In genomic region chr6:23784313-23784919, GRCh38 we compare ENCODE assay signal across 15 cellular contexts.
"Had no signal": no experiment of that assay in that cellular context is flagged by ENCODE, and none has a peak within 500 bp of the region (broad histone marks: within the 10 kb centered on the region; RNA-seq: fewer than 3 reads in every experiment).

No MANE protein-coding gene starts in this region.

- H3K9me3 Mint-ChIP-seq: neural progenitor cell; stimulated activated naive CD8-positive, alpha-beta T cell treated with anti-CD3 and anti-CD28 coated beads, Interleukin-15, Interleukin-2, amounts not matched to agents 100 ng/mL and 50 ng/mL, for 24 hours had no signal

- H3K4me3 Mint-ChIP-seq: activated CD4-positive, alpha-beta memory T cell treated with anti-CD3 and anti-CD28 coated beads, Interleukin-2, amount 10 ng/mL, durations not matched to agents 7 days and 5 days; activated CD4-positive, alpha-beta T cell treated with anti-CD3 and anti-CD28 coated beads for 36 hours; activated naive CD4-positive, alpha-beta T cell treated with anti-CD3 and anti-CD28 coated beads, Interleukin-2, amount 50 U/mL, for 24 hours; activated T-cell treated with anti-CD3 and anti-CD28 coated beads, Interleukin-2, amount 50 U/mL, for 4 hours; neural progenitor cell; stimulated activated naive CD8-positive, alpha-beta T cell treated with anti-CD3 and anti-CD28 coated beads, Interleukin-15, Interleukin-2, amounts not matched to agents 100 ng/mL and 50 ng/mL, for 24 hours had no signal

- DNase-seq: activated CD4-positive, alpha-beta memory T cell treated with anti-CD3 and anti-CD28 coated beads, Interleukin-2, amount 10 ng/mL, durations not matched to agents 7 days and 5 days; activated CD4-positive, alpha-beta T cell treated with anti-CD3 and anti-CD28 coated beads for 36 hours; activated effector memory CD4-positive, alpha-beta T cell treated with Interleukin-2 at 50 U/mL for 16 hours; activated T-cell treated with anti-CD3 and anti-CD28 coated beads, Interleukin-2, amount 50 U/mL, for 4 hours; brain microvascular endothelial cell; cortex of kidney; effector CD8-positive, alpha-beta T cell; hippocampal formation; left ventricle myocardium superior; ovary; spleen; upper lobe of right lung had no signal

- H3K27ac Mint-ChIP-seq: activated CD4-positive, alpha-beta memory T cell treated with anti-CD3 and anti-CD28 coated beads, Interleukin-2, amount 10 ng/mL, durations not matched to agents 7 days and 5 days; activated CD4-positive, alpha-beta T cell treated with anti-CD3 and anti-CD28 coated beads for 36 hours; activated naive CD4-positive, alpha-beta T cell treated with anti-CD3 and anti-CD28 coated beads, Interleukin-2, amount 50 U/mL, for 24 hours; neural progenitor cell; stimulated activated naive CD8-positive, alpha-beta T cell treated with anti-CD3 and anti-CD28 coated beads, Interleukin-15, Interleukin-2, amounts not matched to agents 100 ng/mL and 50 ng/mL, for 24 hours had no signal

- H3K4me1 Mint-ChIP-seq: activated CD4-positive, alpha-beta memory T cell treated with anti-CD3 and anti-CD28 coated beads, Interleukin-2, amount 10 ng/mL, durations not matched to agents 7 days and 5 days; activated CD4-positive, alpha-beta T cell treated with anti-CD3 and anti-CD28 coated beads for 36 hours; activated naive CD4-positive, alpha-beta T cell treated with anti-CD3 and anti-CD28 coated beads, Interleukin-2, amount 50 U/mL, for 24 hours had no signal

- H3K36me3 Mint-ChIP-seq: activated naive CD4-positive, alpha-beta T cell treated with anti-CD3 and anti-CD28 coated beads, Interleukin-2, amount 50 U/mL, for 24 hours; neural progenitor cell had no signal

- H3K27me3 Mint-ChIP-seq: activated CD4-positive, alpha-beta memory T cell treated with anti-CD3 and anti-CD28 coated beads, Interleukin-2, amount 10 ng/mL, durations not matched to agents 7 days and 5 days; activated CD4-positive, alpha-beta T cell treated with anti-CD3 and anti-CD28 coated beads for 36 hours; activated naive CD4-positive, alpha-beta T cell treated with anti-CD3 and anti-CD28 coated beads, Interleukin-2, amount 50 U/mL, for 24 hours; stimulated activated naive CD8-positive, alpha-beta T cell treated with anti-CD3 and anti-CD28 coated beads, Interleukin-15, Interleukin-2, amounts not matched to agents 100 ng/mL and 50 ng/mL, for 24 hours had no signal
